In the genomic region with DNA sequence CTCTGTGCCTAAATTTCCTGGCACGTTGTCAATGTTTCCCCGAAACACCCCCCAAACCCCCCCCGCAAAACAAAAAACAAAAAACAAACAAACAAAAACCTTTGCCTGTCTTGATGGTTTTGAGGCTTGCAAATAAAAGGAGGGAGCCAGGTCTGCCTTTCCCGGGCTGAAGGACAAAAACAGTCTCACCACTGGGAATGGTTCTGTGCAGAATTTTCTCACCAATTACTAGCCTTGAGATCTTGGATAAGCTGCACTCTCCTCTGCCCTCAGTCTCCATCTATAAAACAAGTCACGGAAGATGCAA, we compare ENCODE assay signal across 14 cellular contexts. TPM values are rescaled to one million over a fixed set of nuclear protein-coding genes. Genes with fewer than 3 reads are reported as not detected.
A peak's percentile ranks its signal among the peaks of the same experiment; 100 is the strongest.
DNase-seq lines count a peak whose midpoint lies in the region; ATAC-seq and TF ChIP-seq lines count a peak whose summit lies in the region.
"Had no signal": no experiment of that assay in that cellular context is flagged by ENCODE, and none has a peak within 500 bp of the region (broad histone marks: within the 10 kb centered on the region; RNA-seq: fewer than 3 reads in every experiment).

No MANE protein-coding gene starts in this region.

- H3K9me2 ChIP-seq in SK-N-SH, result no peaks in the 10 kb centered on the region

- H3K9ac ChIP-seq in SK-N-SH, result no peak overlapping the region

- POLR2A ChIA-PET in SK-N-SH (lab: Yijun Ruan, JAX), result no interaction called here

- no peak overlapping the region for H3K27ac ChIP-seq in SK-N-SH (ENCODE audit: low read depth in 2 of 2, low read length in 1 of 2)
- H3K27ac ChIP-seq: 22Rv1, cardiac muscle cell, prostate gland had no signal

- TF ChIP-seq RAD21 in SK-N-SH (IDR thresholded peaks at IDR 0.05; ENCODE audit: low read length), result no peak

- peaks cover 3% of the 10 kb centered on the region for H3F3A ChIP-seq in SK-N-SH (replicated peaks; ENCODE audit: insufficient read depth)

- DNase-seq in DMS53 (lab: John Stamatoyannopoulos, UW) (peak; percentile 35), DMS53 treated with DMSO at 0.1 percent for 48 hours (lab: John Stamatoyannopoulos, UW; ENCODE audit: unreplicated experiment) (no peak), GM03348 (ENCODE audit: low spot score) (peak; percentile 6), SK-N-SH (peak; percentile 27), left kidney (ENCODE audit: low read depth, low spot score) (peak; percentile 18), NCI-H146 (lab: John Stamatoyannopoulos, UW) (no peak)
- DNase-seq in activated effector memory CD4-positive, alpha-beta T cell treated with anti-CD3 and anti-CD28 coated beads, Interleukin-2, amount 50 U/mL, for 16 hours, result no peak
- DNase-seq: NCI-H1092 treated with DMSO at 0.1 percent for 48 hours; stimulated activated CD4-positive, alpha-beta T cell treated with anti-CD3 and anti-CD28 coated beads, Interleukin-12 subunit alpha, Interleukin-12 subunit beta, amount 100 ng/mL, for 4 hours had no signal

- no peak for ATAC-seq in GM19328 (IDR thresholded peaks at IDR 0.05; ENCODE audit: unreplicated experiment)
- ATAC-seq: left lobe of liver had no signal

- H3K4me1 ChIP-seq in SK-N-SH (ENCODE audit: control insufficient read depth in 1 of 2, insufficient read depth in 2 of 2, low read depth in 1 of 2, low read length in 1 of 2), result no peaks in the 10 kb centered on the region; a peak in 1 of 4 replicates
- H3K4me1 ChIP-seq: prostate gland had no signal

- CTCF ChIA-PET in SK-N-SH (lab: Yijun Ruan, JAX), result no interaction called here

- no peak overlapping the region for H2AFZ ChIP-seq in SK-N-SH (ENCODE audit: low read depth)

- no peak for TF ChIP-seq CTCF in SK-N-SH (IDR thresholded peaks at IDR 0.05)

- peaks cover 93% of the 10 kb centered on the region for H3K27me3 ChIP-seq in SK-N-SH (ENCODE audit: insufficient read depth)

- no peaks in the 10 kb centered on the region; the same call in 1 of the 2 replicates for H3K9me3 ChIP-seq in SK-N-SH
- H3K9me3 ChIP-seq: prostate gland had no signal

- no peaks in the 10 kb centered on the region for H4K20me1 ChIP-seq in SK-N-SH (ENCODE audit: insufficient read depth)

- no peak for TF ChIP-seq EP300 in SK-N-SH (IDR thresholded peaks at IDR 0.05; ENCODE audit: borderline replicate concordance in 1 of 2, low read depth in 1 of 2, low read length in 1 of 2)

- WGBS in SK-N-SH (ENCODE audit: low lambda C conversion rate), result 17% methylated on average over 5 of the region's 5 CpGs

- peak overlapping the region; percentile 16; the same call in 1 of the 2 replicates for H3K4me2 ChIP-seq in SK-N-SH

- H3K4me3 ChIP-seq in SK-N-SH (ENCODE audit: low read depth in 2 of 2, low read length in 1 of 2), result no peak overlapping the region
- H3K4me3 ChIP-seq: cardiac muscle cell, prostate gland had no signal

- no peaks in the 10 kb centered on the region for H3K79me2 ChIP-seq in SK-N-SH (ENCODE audit: insufficient read depth)

- H3K36me3 ChIP-seq in SK-N-SH (replicated peaks in 1 of 2; ENCODE audit: control insufficient read depth in 1 of 2, insufficient read depth in 2 of 2, low read length in 1 of 2), result no peaks in the 10 kb centered on the region
- H3K36me3 ChIP-seq: cardiac muscle cell, prostate gland had no signal

TF ChIP-seq in SK-N-SH, 30 proteins besides CTCF, POLR2A, EP300 and RAD21:
- TF ChIP-seq MAX (IDR thresholded peaks at IDR 0.05; ENCODE audit: low read depth), result no peak
- no peak for TF ChIP-seq SMC3 (IDR thresholded peaks at IDR 0.05; ENCODE audit: low read depth, low read length)
- no peak for TF ChIP-seq POLR2AphosphoS5 (IDR thresholded peaks at IDR 0.05; ENCODE audit: low read depth, low read length)
- no peak for TF ChIP-seq EZH2phosphoT487 (IDR thresholded peaks at IDR 0.05; ENCODE audit: borderline replicate concordance, low read depth)
- TF ChIP-seq SIN3A (IDR thresholded peaks at IDR 0.05; ENCODE audit: borderline replicate concordance, low read depth, low read length), result no peak
- TF ChIP-seq USF2 (IDR thresholded peaks at IDR 0.05; ENCODE audit: borderline replicate concordance, low read depth, low read length), result no peak
- no peak for TF ChIP-seq MXI1 (IDR thresholded peaks at IDR 0.05; ENCODE audit: low read depth, low read length)
- TF ChIP-seq JUND (IDR thresholded peaks at IDR 0.05), result no peak
- TF ChIP-seq USF1 (IDR thresholded peaks at IDR 0.05; ENCODE audit: borderline replicate concordance, low read depth), result no peak
- no peak for TF ChIP-seq FOXM1 (IDR thresholded peaks at IDR 0.05; ENCODE audit: low read depth)
- TF ChIP-seq TEAD4 (IDR thresholded peaks at IDR 0.05; ENCODE audit: borderline replicate concordance, insufficient read depth), result no peak

RNA-seq across cellular contexts. Expression of gene NKX3-2, which starts 15.5 kb away (rescaled TPM):
- 0.15 and 0.16 TPM in 2 replicates for polyA plus RNA-seq in SK-N-SH (2012; rRNA removed)
- 0.12 TPM in 2 replicates for polyA plus RNA-seq in SK-N-SH (2012; cell fraction: cytosol; rRNA removed)
- polyA plus RNA-seq in SK-N-SH (2012; cell fraction: nucleus; rRNA removed), result 0.36 and 0.38 TPM in 2 replicates
- polyA plus RNA-seq: cardiac muscle cell had no signal

RNA-seq across cellular contexts. Expression of gene RAB28, which starts 44.6 kb away (rescaled TPM):
- polyA plus RNA-seq in SK-N-SH (2012; rRNA removed), result 10.5 and 14.8 TPM in 2 replicates
- 15.3 and 18.5 TPM in 2 replicates for polyA plus RNA-seq in SK-N-SH (2012; cell fraction: cytosol; rRNA removed)
- polyA plus RNA-seq in SK-N-SH (2012; cell fraction: nucleus; rRNA removed), result 8.0 and 14.2 TPM in 2 replicates

Comparison
In these comparisons a context has a peak if more than half of its experiments do, and no peak if none do; other contexts are left out.
1. DNase-seq: peak in DMS53 (single experiment), GM03348 (single experiment), SK-N-SH (single experiment) and left kidney (single experiment); none in DMS53 treated with DMSO at 0.1 percent for 48 hours (single experiment), NCI-H146 (single experiment) and activated effector memory CD4-positive, alpha-beta T cell treated with anti-CD3 and anti-CD28 coated beads, Interleukin-2, amount 50 U/mL, for 16 hours (single experiment).